Comparison of ENCODE assay signal across 9 cellular contexts in genomic region chr22:30305906-30306628, GRCh38. TPM values are rescaled to one million over a fixed set of nuclear protein-coding genes. Genes with fewer than 3 reads are reported as not detected.
A peak's percentile ranks its signal among the peaks of the same experiment; 100 is the strongest.
DNase-seq lines count a peak whose midpoint lies in the region; ATAC-seq and TF ChIP-seq lines count a peak whose summit lies in the region.
"Had no signal": no experiment of that assay in that cellular context is flagged by ENCODE, and none has a peak within 500 bp of the region (broad histone marks: within the 10 kb centered on the region; RNA-seq: fewer than 3 reads in every experiment).

No MANE protein-coding gene starts in this region.

- H3K36me3 ChIP-seq in mucosa of descending colon (ENCODE audit: low read depth), result no peaks in the 10 kb centered on the region

- H3K4me1 ChIP-seq in mucosa of descending colon (ENCODE audit: low read depth), result peaks cover 86% of the 10 kb centered on the region

- peak overlapping the region; percentile 22 for H3K27ac ChIP-seq in angular gyrus (ENCODE audit: low read depth, low read length)

- ATAC-seq in mucosa of descending colon (peak; percentile 48), HG03354 (IDR thresholded peaks at IDR 0.05; ENCODE audit: poor library complexity, severe bottlenecking, unreplicated experiment) (no peak)

- H3K4me3 ChIP-seq in mucosa of descending colon, result no peak overlapping the region

- intact Hi-C loops in mucosa of descending colon (cut with DNase I, micrococcal nuclease), result no loop called here

- DNase-seq in AML-193 (lab: John Stamatoyannopoulos, UW) (peak; percentile 11 to 12), KBM-7 (peak; percentile 80), mucosa of descending colon (no peak), NCI-H2107 treated with DMSO at 0.1 percent for 48 hours (lab: John Stamatoyannopoulos, UW; ENCODE audit: unreplicated experiment) (no peak), NCI-H345 treated with DMSO at 0.1 percent for 48 hours (lab: John Stamatoyannopoulos, UW; ENCODE audit: unreplicated experiment) (no peak), HPDE6-E6E7 (ENCODE audit: extremely low spot score) (no peak)

- no peak for TF ChIP-seq CTCF in mucosa of descending colon (IDR thresholded peaks at IDR 0.05)

- in situ Hi-C loops in KBM-7 (cut with MboI; ENCODE audit: low pct_unique_long_range_greater_than_20kb, low sequenced_read_pairs), result no loop called here

- no peaks in the 10 kb centered on the region for H3K9me3 ChIP-seq in mucosa of descending colon

RNA-seq across cellular contexts. Expression of gene CASTOR1, which starts 16.8 kb away (rescaled TPM):
- 1 to 10 TPM; 6.1 to 8.4 (median 7.6) TPM for total RNA-seq in mucosa of descending colon

RNA-seq across cellular contexts. Expression of gene TBC1D10A, which starts 20.7 kb away (rescaled TPM):
- 10 to 100 TPM; 29.7 to 41.4 (median 32.2) TPM for total RNA-seq in mucosa of descending colon

RNA-seq across cellular contexts. Expression of gene OSM, which starts 39.4 kb away (rescaled TPM):
- 1 to 10 TPM in 1 of 3 donors, under 1 TPM in 1, not detected in 1; 0.41 to 1.0 TPM for total RNA-seq in mucosa of descending colon
- total RNA-seq: HT1080 had no signal

RNA-seq across cellular contexts. Expression of gene SF3A1, which starts 50.6 kb away (rescaled TPM):
- 100 to 1,000 TPM; 133 to 152 (median 151) TPM for total RNA-seq in mucosa of descending colon

RNA-seq across cellular contexts. Expression of gene CCDC157, which starts 50.7 kb away (rescaled TPM):
- total RNA-seq in mucosa of descending colon, result 1 to 10 TPM; 1.6 to 2.2 (median 1.8) TPM

Comparison
In these comparisons a context has a peak if more than half of its experiments do, and no peak if none do; other contexts are left out.
1. DNase-seq: peak in AML-193 (2 of 2) and KBM-7 (single experiment); none in mucosa of descending colon (0 of 3), NCI-H2107 treated with DMSO at 0.1 percent for 48 hours (single experiment), NCI-H345 treated with DMSO at 0.1 percent for 48 hours (single experiment) and HPDE6-E6E7 (single experiment).